In the genomic region with DNA sequence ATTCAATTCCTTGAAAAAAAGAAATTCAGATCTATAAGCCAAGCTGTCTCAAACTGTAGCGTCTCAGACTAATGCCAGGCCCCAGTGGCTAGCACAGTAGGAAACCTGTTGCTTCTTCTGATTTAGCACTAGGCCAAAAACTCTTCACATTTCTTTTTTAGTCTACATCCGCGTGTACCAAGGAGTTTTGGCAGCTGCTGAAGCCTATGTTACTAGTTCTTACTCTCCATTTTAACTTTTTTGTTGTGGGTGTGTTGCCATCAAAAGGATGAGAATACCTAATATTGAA, we compare ENCODE assay signal across 23 cellular contexts.
DNase-seq lines count a peak whose midpoint lies in the region; ATAC-seq, FAIRE-seq and TF ChIP-seq lines count a peak whose summit lies in the region.
"Had no signal": no experiment of that assay in that cellular context is flagged by ENCODE, and none has a peak within 500 bp of the region (broad histone marks: within the 10 kb centered on the region; RNA-seq: fewer than 3 reads in every experiment).

No MANE protein-coding gene starts in this region.

- ATAC-seq in K562 (no peak), HG02763 (IDR thresholded peaks at IDR 0.05; ENCODE audit: unreplicated experiment) (no peak), HG03196 (IDR thresholded peaks at IDR 0.05; ENCODE audit: unreplicated experiment) (no peak)
- ATAC-seq in activated CD8-positive, alpha-beta T cell treated with anti-CD3 and anti-CD28 coated beads for 36 hours = no peak
- ATAC-seq: CD8-positive, alpha-beta T cell had no signal

- TF ChIP-seq CTCF in K562 (IDR thresholded peaks at IDR 0.05 in 2 of 3, conservative IDR thresholded peaks at IDR 0.05 in 1 of 3; ENCODE audit: insufficient read depth in 2 of 3, low read depth in 1 of 3, low read length in 3 of 3) = no peak
- no peak for TF ChIP-seq CTCF in activated CD8-positive, alpha-beta T cell treated with anti-CD3 and anti-CD28 coated beads for 36 hours (IDR thresholded peaks at IDR 0.05)

- peak overlapping the region; percentile 37 for H3K4me3 ChIP-seq in HUES64 (ENCODE audit: low read length)
- H3K4me3 ChIP-seq in K562 = no peak overlapping the region
- peak overlapping the region; percentile 43 for H3K4me3 ChIP-seq in iPS-18a (ENCODE audit: low read length)
- H3K4me3 ChIP-seq: BLaER1 treated with 17β-estradiol and CSF1 and Interleukin-3, amounts not matched to agents 10 nM and 100 nM; Peyer's patch; SJCRH30 had no signal

- no peak for TF ChIP-seq EP300 in K562 (IDR thresholded peaks at IDR 0.05; ENCODE audit: low read length)

- H3K9ac ChIP-seq in ES-I3 (ENCODE audit: low read depth, low read length) = peak overlapping the region; percentile 41; the same call in 1 of the 2 replicates
- no peak overlapping the region for H3K9ac ChIP-seq in HUES64 (ENCODE audit: low read depth, low read length)
- peak overlapping the region in 1 of 2 experiments; percentile 65; a peak in 2 of 4 replicates for H3K9ac ChIP-seq in K562 (ENCODE audit: insufficient read depth in 1 of 2, low read depth in 2 of 2, low read length in 2 of 2)
- H3K9ac ChIP-seq in iPS-18a (ENCODE audit: low read length) = no peak overlapping the region
- H3K9ac ChIP-seq: BLaER1 treated with 17β-estradiol and CSF1 and Interleukin-3, amounts not matched to agents 10 nM and 100 nM had no signal

- H3K4me1 ChIP-seq in ES-I3 (ENCODE audit: insufficient read depth, low read length) (0 out of 2 replicates have a peak, but pooled peaks cover 4% of the 10 kb centered on the region), HUES64 (ENCODE audit: insufficient read depth, low read length) (no peaks in the 10 kb centered on the region), K562 (replicated peaks in 1 of 2; ENCODE audit: control insufficient read depth in 2 of 2, insufficient read depth in 2 of 2, low read length in 2 of 2) (peaks cover 4 to 58% of the 10 kb centered on the region in 2 experiments), iPS-18a (ENCODE audit: control insufficient read depth, low read depth, low read length) (no peaks in the 10 kb centered on the region)

- 80% methylated on average over 3 of the region's 3 CpGs for WGBS in HUES64
- WGBS in K562 (ENCODE audit: insufficient coverage, low coverage, missing lambda C conversion rate) = 51% methylated on average over 3 of the region's 3 CpGs

- POLR2A ChIA-PET in K562 (lab: Yijun Ruan, JAX) = interaction anchor here (0.5 to 6.8 kb wide), 4 partner anchors 83 to 176 kb away, joined by 3 to 89 read pairs (median 3); a partner anchor contains a TSS
- POLR2A ChIA-PET in activated CD8-positive, alpha-beta T cell treated with anti-CD3 and anti-CD28 coated beads for 36 hours (lab: Charles Lee) = interaction anchor here (0.6 to 2.8 kb wide), 9 partner anchors 9 to 52 kb away, joined by 3 to 23 read pairs (median 4); a partner anchor contains a TSS

- H3K4me3 Mint-ChIP-seq in activated CD8-positive, alpha-beta T cell treated with anti-CD3 and anti-CD28 coated beads for 36 hours = no peak overlapping the region
- H3K4me3 Mint-ChIP-seq: CD8-positive, alpha-beta T cell had no signal

- peak overlapping the region; percentile 59 for H3K4me2 ChIP-seq in K562 (ENCODE audit: insufficient read depth, low read length)
- H3K4me2 ChIP-seq: BLaER1 treated with 17β-estradiol and CSF1 and Interleukin-3, amounts not matched to agents 10 nM and 100 nM had no signal

- H3K27ac Mint-ChIP-seq in activated CD8-positive, alpha-beta T cell treated with anti-CD3 and anti-CD28 coated beads for 36 hours = no peak overlapping the region
- H3K27ac Mint-ChIP-seq: CD8-positive, alpha-beta T cell had no signal

- TF ChIP-seq POLR2A in K562 (conservative IDR thresholded peaks at IDR 0.05) = no peak

- peaks cover 1% of the 10 kb centered on the region for H3K9me3 Mint-ChIP-seq in activated CD8-positive, alpha-beta T cell treated with anti-CD3 and anti-CD28 coated beads for 36 hours
- H3K9me3 Mint-ChIP-seq: CD8-positive, alpha-beta T cell had no signal

- peak overlapping the region; percentile 79 for H2AFZ ChIP-seq in K562 (ENCODE audit: low read depth, low read length)

- no TSS peak for BruUV-seq in K562 (replicated peaks; lab: Mats Ljungman, UMichigan)

- CTCF ChIA-PET in K562 (lab: Yijun Ruan, JAX; ENCODE audit: low intra/inter-chr PET ratio) = no interaction called here
- CTCF ChIA-PET in activated CD8-positive, alpha-beta T cell treated with anti-CD3 and anti-CD28 coated beads for 36 hours (lab: Charles Lee) = interaction anchor here (1.6 kb wide), 1 partner anchor 22 kb away, joined by 3 read pairs; no protein-coding TSS in a partner anchor

- no peaks in the 10 kb centered on the region for H3K36me3 Mint-ChIP-seq in activated CD8-positive, alpha-beta T cell treated with anti-CD3 and anti-CD28 coated beads for 36 hours (ENCODE audit: low read depth)

- H3K36me3 ChIP-seq in ES-I3 (ENCODE audit: insufficient read depth, low read length) = no peaks in the 10 kb centered on the region
- H3K36me3 ChIP-seq in HUES64 (ENCODE audit: insufficient read depth, low read length) = no peaks in the 10 kb centered on the region
- peaks cover 4% of the 10 kb centered on the region; the same call in 1 of the 3 replicates for H3K36me3 ChIP-seq in K562 (ENCODE audit: control insufficient read depth, insufficient read depth, low read length)
- H3K36me3 ChIP-seq in iPS-18a (ENCODE audit: control insufficient read depth, low read depth, low read length) = no peaks in the 10 kb centered on the region
- H3K36me3 ChIP-seq: BLaER1 treated with 17β-estradiol and CSF1 and Interleukin-3, amounts not matched to agents 10 nM and 100 nM; Peyer's patch; SJCRH30 had no signal

- in situ Hi-C loops in K562 (cut with MboI) = no loop called here

- no peak for FAIRE-seq in K562 (lab: Jason Lieb, UNC)
- FAIRE-seq: H54 had no signal

- H3K9me1 ChIP-seq in K562 (ENCODE audit: control insufficient read depth, insufficient read depth, low read length) = no peaks in the 10 kb centered on the region

- intact Hi-C loops in K562 (cut with micrococcal nuclease) = no loop called here
- intact Hi-C loops in activated CD8-positive, alpha-beta T cell treated with anti-CD3 and anti-CD28 coated beads for 36 hours (cut with micrococcal nuclease) = no loop called here

- H3K4me1 Mint-ChIP-seq in activated CD8-positive, alpha-beta T cell treated with anti-CD3 and anti-CD28 coated beads for 36 hours (ENCODE audit: low read depth) = peaks cover 44% of the 10 kb centered on the region

- TF ChIP-seq RAD21 in K562 (CRISPR knock-in tag; conservative IDR thresholded peaks at IDR 0.05 in 1 of 2, IDR thresholded peaks at IDR 0.05 in 1 of 2) = 0 out of 4 replicates have a peak, but pooled peaks of 1 of the 2 experiments have one; percentile 4

- H3K9me3 ChIP-seq in ES-I3 (ENCODE audit: control insufficient read depth, insufficient read depth, low read length) (no peaks in the 10 kb centered on the region), HUES64 (ENCODE audit: insufficient read depth, low read depth, low read length) (no peaks in the 10 kb centered on the region), K562 (replicated peaks; ENCODE audit: control insufficient read depth, insufficient read depth, low read depth, low read length) (peaks cover 9% of the 10 kb centered on the region), iPS-18a (ENCODE audit: control insufficient read depth, low read depth, low read length) (no peaks in the 10 kb centered on the region)
- H3K9me3 ChIP-seq: BLaER1 treated with 17β-estradiol and CSF1 and Interleukin-3, amounts not matched to agents 10 nM and 100 nM; Peyer's patch; SJCRH30 had no signal

- no peaks in the 10 kb centered on the region for H4K20me1 ChIP-seq in K562 (replicated peaks; ENCODE audit: control insufficient read depth, insufficient read depth, low read length)
- H4K20me1 ChIP-seq: BLaER1 treated with 17β-estradiol and CSF1 and Interleukin-3, amounts not matched to agents 10 nM and 100 nM had no signal

- H3K27me3 ChIP-seq in HUES64 (ENCODE audit: insufficient read depth, low read length) (no peaks in the 10 kb centered on the region), K562 (ENCODE audit: control insufficient read depth in 2 of 2, insufficient read depth in 2 of 2, low read length in 2 of 2) (no peaks in the 10 kb centered on the region), iPS-18a (ENCODE audit: control insufficient read depth, insufficient read depth, low read length) (no peaks in the 10 kb centered on the region)
- H3K27me3 ChIP-seq: BLaER1 treated with 17β-estradiol and CSF1 and Interleukin-3, amounts not matched to agents 10 nM and 100 nM; Peyer's patch; SJCRH30 had no signal

- no peak overlapping the region for H3K27ac ChIP-seq in HUES64 (ENCODE audit: low read depth, low read length)
- H3K27ac ChIP-seq in K562 (ENCODE audit: extremely low read depth, low read depth, low read length) = peak overlapping the region; percentile 60
- H3K27ac ChIP-seq in iPS-18a (ENCODE audit: low read length) = no peak overlapping the region
- H3K27ac ChIP-seq: BLaER1 treated with 17β-estradiol and CSF1 and Interleukin-3, amounts not matched to agents 10 nM and 100 nM; Peyer's patch; SJCRH30 had no signal

- peaks cover 2% of the 10 kb centered on the region for H3K27me3 Mint-ChIP-seq in activated CD8-positive, alpha-beta T cell treated with anti-CD3 and anti-CD28 coated beads for 36 hours

- no peaks in the 10 kb centered on the region for H3K79me2 ChIP-seq in K562 (ENCODE audit: control insufficient read depth, insufficient read depth, low read length)

- DNase-seq in K562 (ENCODE audit: extremely low read depth in 1 of 4, low spot score in 3 of 4) (no peak), superior temporal gyrus (ENCODE audit: extremely low spot score) (no peak)
- no peak for DNase-seq in activated CD8-positive, alpha-beta T cell treated with anti-CD3 and anti-CD28 coated beads for 36 hours
- DNase-seq: 8988T; Calu3; CD8-positive, alpha-beta T cell; GDM1; MM.1S; NCI-H1092; NCI-H1436; NCI-H187 treated with DMSO at 0.1 percent for 48 hours; NCI-H2227 treated with DMSO at 0.1 percent for 48 hours; NCI-H510A treated with DMSO at 0.1 percent for 48 hours; NCI-H748 treated with DMSO at 0.1 percent for 48 hours; Peyer's patch; SJCRH30 had no signal

TF ChIP-seq in K562, 482 proteins besides CTCF, POLR2A, EP300 and RAD21 (continues in another document):
- TF ChIP-seq NR3C1 (CRISPR knock-in tag; IDR thresholded peaks at IDR 0.05) = no peak
- TF ChIP-seq, protein P1, sequence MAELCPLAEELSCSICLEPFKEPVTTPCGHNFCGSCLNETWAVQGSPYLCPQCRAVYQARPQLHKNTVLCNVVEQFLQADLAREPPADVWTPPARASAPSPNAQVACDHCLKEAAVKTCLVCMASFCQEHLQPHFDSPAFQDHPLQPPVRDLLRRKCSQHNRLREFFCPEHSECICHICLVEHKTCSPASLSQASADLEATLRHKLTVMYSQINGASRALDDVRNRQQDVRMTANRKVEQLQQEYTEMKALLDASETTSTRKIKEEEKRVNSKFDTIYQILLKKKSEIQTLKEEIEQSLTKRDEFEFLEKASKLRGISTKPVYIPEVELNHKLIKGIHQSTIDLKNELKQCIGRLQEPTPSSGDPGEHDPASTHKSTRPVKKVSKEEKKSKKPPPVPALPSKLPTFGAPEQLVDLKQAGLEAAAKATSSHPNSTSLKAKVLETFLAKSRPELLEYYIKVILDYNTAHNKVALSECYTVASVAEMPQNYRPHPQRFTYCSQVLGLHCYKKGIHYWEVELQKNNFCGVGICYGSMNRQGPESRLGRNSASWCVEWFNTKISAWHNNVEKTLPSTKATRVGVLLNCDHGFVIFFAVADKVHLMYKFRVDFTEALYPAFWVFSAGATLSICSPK (IDR thresholded peaks at IDR 0.05; ENCODE audit: borderline replicate concordance) = no peak
